In the genomic region with DNA sequence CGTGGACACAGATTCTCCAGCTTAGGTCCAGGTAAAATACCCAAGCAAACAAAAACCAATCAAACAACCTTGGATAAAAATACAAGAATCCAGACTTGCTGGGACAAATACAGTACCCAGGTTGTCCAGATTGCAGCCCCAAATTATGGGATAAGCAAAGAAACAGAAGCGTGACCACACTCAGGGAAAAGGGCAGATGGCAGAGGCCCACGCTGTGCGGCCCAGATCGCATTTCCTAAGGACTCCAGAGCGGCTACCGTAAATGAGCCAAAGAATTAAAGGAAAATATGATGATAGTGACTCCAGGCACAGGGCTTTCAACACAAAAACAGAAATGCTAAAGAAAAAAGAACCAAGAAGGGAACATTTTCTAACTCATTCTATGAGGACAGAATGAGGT, we compare ENCODE assay signal across 22 cellular contexts.
"Had no signal": no experiment of that assay in that cellular context is flagged by ENCODE, and none has a peak within 500 bp of the region (broad histone marks: within the 10 kb centered on the region; RNA-seq: fewer than 3 reads in every experiment).

No MANE protein-coding gene starts in this region.

- FAIRE-seq: endothelial cell of umbilical vein, urothelium cell line had no signal

- H3K9me3 Mint-ChIP-seq: activated CD4-positive, alpha-beta memory T cell treated with anti-CD3 and anti-CD28 coated beads for 36 hours; activated T-helper 1 cell treated with anti-CD3 and anti-CD28 coated beads, Interleukin-12 subunit alpha, Interleukin-12 subunit beta, Interleukin-2, Interleukin-4 antibody, amounts not matched to agents 30 ng/mL and 10 ng/mL and 1 ng/mL, durations not matched to agents 14 hours and 24 hours and 36 hours; natural killer cell treated with Interleukin-12 subunit alpha and Interleukin-12 subunit beta and Interleukin-15 and Interleukin-18, amount 100 ng/mL, for 72 hours had no signal

- DNase-seq: activated CD4-positive, alpha-beta memory T cell treated with anti-CD3 and anti-CD28 coated beads for 36 hours; activated CD4-positive, alpha-beta T cell treated with anti-CD3 and anti-CD28 coated beads for 48 hours; activated T-cell treated with anti-CD3 and anti-CD28 coated beads, Interleukin-2, amount 50 U/mL, for 1 hour; anterior cingulate cortex; cortex of kidney; kidney glomerular epithelial cell; lower lobe of right lung; mesenchymal stem cell; stimulated activated CD4-positive, alpha-beta T cell treated with anti-CD3 and anti-CD28 coated beads, Interleukin-12 subunit alpha, Interleukin-12 subunit beta, amount 100 ng/mL, for 4 hours; stimulated activated CD4-positive, alpha-beta T cell treated with anti-CD3 and anti-CD28 coated beads, Interleukin-4, amount 100 ng/mL, for 1 hour; stimulated activated naive CD8-positive, alpha-beta T cell treated with anti-CD3 and anti-CD28 coated beads, Interleukin-15, Interleukin-2, amounts not matched to agents 100 U/mL and 50 U/mL, for 24 hours; T-cell; trophoblast cell had no signal

- H3K36me3 Mint-ChIP-seq: activated CD4-positive, alpha-beta memory T cell treated with anti-CD3 and anti-CD28 coated beads for 36 hours; natural killer cell treated with Interleukin-12 subunit alpha and Interleukin-12 subunit beta and Interleukin-15 and Interleukin-18, amount 100 ng/mL, for 72 hours; T-cell had no signal

- ATAC-seq: gastroesophageal sphincter; left lobe of liver; lower lobe of right lung; natural killer cell treated with Interleukin-12 subunit alpha and Interleukin-12 subunit beta and Interleukin-15 and Interleukin-18, amount 100 ng/mL, for 72 hours; right lobe of liver; stimulated activated naive CD8-positive, alpha-beta T cell treated with anti-CD3 and anti-CD28 coated beads, Interleukin-15, Interleukin-2, amounts not matched to agents 100 U/mL and 50 U/mL, for 24 hours; T-cell had no signal

- H3K4me3 Mint-ChIP-seq: activated CD4-positive, alpha-beta memory T cell treated with anti-CD3 and anti-CD28 coated beads for 36 hours; activated naive CD8-positive, alpha-beta T cell; T-cell had no signal

- H3K27ac Mint-ChIP-seq: activated CD4-positive, alpha-beta memory T cell treated with anti-CD3 and anti-CD28 coated beads for 36 hours; activated naive CD8-positive, alpha-beta T cell; natural killer cell treated with Interleukin-12 subunit alpha and Interleukin-12 subunit beta and Interleukin-15 and Interleukin-18, amount 100 ng/mL, for 72 hours; progenitor cell of endocrine pancreas; T-cell had no signal
